8 cellular contexts compared by ENCODE assay signal in genomic region chr11:30585892-30586250, GRCh38. TPM values are rescaled to one million over a fixed set of nuclear protein-coding genes. Genes with fewer than 3 reads are reported as not detected.
DNase-seq lines count a peak whose midpoint lies in the region; ATAC-seq and TF ChIP-seq lines count a peak whose summit lies in the region.

No MANE protein-coding gene starts in this region.

- DNase-seq in stimulated activated naive CD8-positive, alpha-beta T cell treated with anti-CD3 and anti-CD28 coated beads, Interleukin-15, Interleukin-2, amounts not matched to agents 100 U/mL and 50 U/mL, for 24 hours, result no peak
- DNase-seq in brain microvascular endothelial cell, result no peak
- DNase-seq in left lobe of liver (ENCODE audit: low spot score), result no peak
- DNase-seq in COLO829 (ENCODE audit: low spot score), result no peak
- DNase-seq in GM10266 (ENCODE audit: extremely low spot score), result no peak

- H3K4me1 ChIP-seq in stomach smooth muscle (ENCODE audit: control insufficient read depth, insufficient read depth, low read length), result peaks cover 17% of the 10 kb centered on the region

- H3K9ac ChIP-seq in stomach smooth muscle (ENCODE audit: low read length in 2 of 2), result peak overlapping the region; percentile 58 to 59

- H3K4me3 ChIP-seq in brain microvascular endothelial cell (ENCODE audit: low read depth, low read length) (peak overlapping the region; percentile 43), stomach smooth muscle (ENCODE audit: low read length in 2 of 2) (peak overlapping the region; percentile 79 to 80)

- in situ Hi-C loops in brain microvascular endothelial cell (cut with HindIII; ENCODE audit: low pct_ligation_motif_present, low sequenced_read_pairs), result no loop called here

- peaks cover 10% of the 10 kb centered on the region for H3K4me1 Mint-ChIP-seq in stimulated activated naive CD8-positive, alpha-beta T cell treated with anti-CD3 and anti-CD28 coated beads, Interleukin-15, Interleukin-2, amounts not matched to agents 100 ng/mL and 50 ng/mL, for 24 hours (ENCODE audit: low read depth)

- no peak overlapping the region for H3K27ac Mint-ChIP-seq in stimulated activated naive CD8-positive, alpha-beta T cell treated with anti-CD3 and anti-CD28 coated beads, Interleukin-15, Interleukin-2, amounts not matched to agents 100 ng/mL and 50 ng/mL, for 24 hours

- no peak overlapping the region for H3K27ac ChIP-seq in brain microvascular endothelial cell
- H3K27ac ChIP-seq in stomach smooth muscle (ENCODE audit: low read length), result peak overlapping the region; percentile 77

- H3K27me3 Mint-ChIP-seq in stimulated activated naive CD8-positive, alpha-beta T cell treated with anti-CD3 and anti-CD28 coated beads, Interleukin-15, Interleukin-2, amounts not matched to agents 100 ng/mL and 50 ng/mL, for 24 hours, result peaks cover 58% of the 10 kb centered on the region

- no peak for ATAC-seq in stimulated activated naive CD8-positive, alpha-beta T cell treated with anti-CD3 and anti-CD28 coated beads, Interleukin-15, Interleukin-2, amounts not matched to agents 100 U/mL and 50 U/mL, for 24 hours
- ATAC-seq in HG03175 (IDR thresholded peaks at IDR 0.05; ENCODE audit: unreplicated experiment), result peak; percentile 19
- ATAC-seq in left lobe of liver, result peak; percentile 72

- H3K9me3 Mint-ChIP-seq in stimulated activated naive CD8-positive, alpha-beta T cell treated with anti-CD3 and anti-CD28 coated beads, Interleukin-15, Interleukin-2, amounts not matched to agents 100 ng/mL and 50 ng/mL, for 24 hours, result no peaks in the 10 kb centered on the region

- no peaks in the 10 kb centered on the region for H3K36me3 Mint-ChIP-seq in stimulated activated naive CD8-positive, alpha-beta T cell treated with anti-CD3 and anti-CD28 coated beads, Interleukin-15, Interleukin-2, amounts not matched to agents 100 ng/mL and 50 ng/mL, for 24 hours (ENCODE audit: low read depth)

- no peaks in the 10 kb centered on the region for H3K9me3 ChIP-seq in stomach smooth muscle (ENCODE audit: control insufficient read depth in 2 of 2, low read length in 2 of 2)

- TF ChIP-seq CTCF in brain microvascular endothelial cell (IDR thresholded peaks at IDR 0.05; ENCODE audit: low read depth, low read length, missing control alignments), result no peak
- no peak for TF ChIP-seq CTCF in GM10266 (IDR thresholded peaks at IDR 0.05; ENCODE audit: control insufficient read depth, insufficient read depth, low read depth, missing control alignments)

- H3K27me3 ChIP-seq in brain microvascular endothelial cell (replicated peaks) (peaks cover 35% of the 10 kb centered on the region), stomach smooth muscle (ENCODE audit: control insufficient read depth in 1 of 2, insufficient read depth in 2 of 2, low read length in 2 of 2) (peaks cover 0 to 3% of the 10 kb centered on the region in 2 donors)

- peak overlapping the region; percentile 59 for H3K4me3 Mint-ChIP-seq in stimulated activated naive CD8-positive, alpha-beta T cell treated with anti-CD3 and anti-CD28 coated beads, Interleukin-15, Interleukin-2, amounts not matched to agents 100 ng/mL and 50 ng/mL, for 24 hours

- no peaks in the 10 kb centered on the region for H3K36me3 ChIP-seq in brain microvascular endothelial cell (replicated peaks)
- no peaks in the 10 kb centered on the region for H3K36me3 ChIP-seq in stomach smooth muscle (ENCODE audit: control insufficient read depth in 2 of 2, insufficient read depth in 2 of 2, low read length in 2 of 2)

RNA-seq across cellular contexts. Expression of gene MPPED2, which starts 0.3 kb away (rescaled TPM):
- total RNA-seq in left lobe of liver, result 1.0 TPM
